Comparison of ENCODE assay signal across 12 cellular contexts in the genomic region with DNA sequence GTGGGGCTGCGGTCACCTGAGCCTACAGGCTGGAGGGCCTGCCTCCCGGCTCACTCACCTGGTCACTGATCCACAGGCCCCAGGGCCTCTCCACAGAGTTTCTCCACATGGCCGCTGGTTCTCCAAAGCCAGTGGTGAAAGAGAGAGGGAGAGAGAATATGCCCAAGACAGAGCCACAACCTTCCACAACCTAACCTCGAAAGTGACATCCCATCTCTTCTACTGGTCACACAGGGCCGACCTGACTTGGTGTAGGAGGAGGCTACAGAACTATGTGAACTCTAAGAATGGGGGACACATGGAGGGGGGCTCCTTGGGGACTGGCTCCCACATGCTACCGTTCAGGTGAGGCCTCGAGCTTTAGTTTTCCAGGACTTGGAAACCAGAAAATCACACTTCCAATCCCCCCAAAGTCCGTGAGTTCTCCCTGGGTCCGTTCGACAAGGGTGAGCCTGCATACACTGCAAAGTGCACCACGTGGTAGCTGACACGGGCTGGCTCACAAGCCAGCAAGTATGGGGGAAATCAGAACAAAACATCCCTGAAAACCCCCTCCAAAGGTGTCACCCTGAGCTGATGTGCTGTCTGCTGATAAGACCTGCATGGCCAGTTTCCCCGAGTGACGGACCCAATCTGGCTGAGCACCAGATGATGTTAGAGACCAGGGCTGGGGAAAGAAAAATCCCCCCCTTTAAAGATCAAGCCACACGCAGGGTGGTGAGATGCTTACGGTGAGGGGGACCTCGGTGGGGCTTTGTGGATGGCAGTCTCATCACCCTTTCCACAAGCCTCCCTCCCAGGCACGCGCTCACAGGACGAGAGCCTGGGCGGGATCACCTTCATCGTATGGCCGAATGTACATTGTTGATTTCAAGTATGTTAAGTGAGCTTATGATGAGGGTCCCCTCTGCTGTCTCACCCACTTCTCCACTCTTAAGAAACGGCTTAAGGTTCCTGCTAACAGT. TPM values are rescaled to one million over a fixed set of nuclear protein-coding genes. Genes with fewer than 3 reads are reported as not detected.
DNase-seq lines count a peak whose midpoint lies in the region; ATAC-seq, FAIRE-seq and TF ChIP-seq lines count a peak whose summit lies in the region.
"Had no signal": no experiment of that assay in that cellular context is flagged by ENCODE, and none has a peak within 500 bp of the region (broad histone marks: within the 10 kb centered on the region; RNA-seq: fewer than 3 reads in every experiment).

No MANE protein-coding gene starts in this region.

- ATAC-seq in T-helper 17 cell, result peak; percentile 71
- peak; percentile 77 for ATAC-seq in activated T-cell treated with anti-CD3 and anti-CD28 coated beads, Interleukin-2, amount 50 U/mL, for 4 hours
- ATAC-seq in HG03432 (IDR thresholded peaks at IDR 0.05; ENCODE audit: unreplicated experiment), result no peak

- H3K4me2 ChIP-seq in OCI-LY7 (ENCODE audit: low read length), result no peak overlapping the region

- TF ChIP-seq CTCF in D721Med (IDR thresholded peaks at IDR 0.05; ENCODE audit: insufficient read depth, missing control alignments) (no peak), OCI-LY7 (conservative IDR thresholded peaks at IDR 0.05; ENCODE audit: low read length) (no peak)

- H3K9me3 ChIP-seq in T-helper 17 cell (ENCODE audit: control insufficient read depth, low read length, poor library complexity, severe bottlenecking) (no peaks in the 10 kb centered on the region), OCI-LY7 (ENCODE audit: low read length) (no peaks in the 10 kb centered on the region)
- H3K9me3 ChIP-seq: prostate gland had no signal

- FAIRE-seq in D721Med (lab: Jason Lieb, UNC), result no peak

- peaks cover 21% of the 10 kb centered on the region for H3K4me1 Mint-ChIP-seq in T-helper 17 cell
- H3K4me1 Mint-ChIP-seq in activated T-cell treated with anti-CD3 and anti-CD28 coated beads, Interleukin-2, amount 50 U/mL, for 4 hours (ENCODE audit: low read depth), result peaks cover 33% of the 10 kb centered on the region

- peak overlapping the region; percentile 86 for H3K4me3 Mint-ChIP-seq in T-helper 17 cell
- H3K4me3 Mint-ChIP-seq in activated T-cell treated with anti-CD3 and anti-CD28 coated beads, Interleukin-2, amount 50 U/mL, for 4 hours, result peak overlapping the region; percentile 78
- H3K4me3 Mint-ChIP-seq: dendritic cell treated with granulocyte-macrophage colony-stimulating factor and Interleukin-4, amounts not matched to agents 40 ng/mL and 50 ng/mL, for 4 days had no signal

- no peaks in the 10 kb centered on the region for H3K9me2 ChIP-seq in OCI-LY7 (ENCODE audit: insufficient read depth, low read length)

- H3K4me1 ChIP-seq in OCI-LY7 (ENCODE audit: insufficient read depth, low read length, poor library complexity, severe bottlenecking), result no peaks in the 10 kb centered on the region

- no peaks in the 10 kb centered on the region for H3K27me3 Mint-ChIP-seq in T-helper 17 cell
- no peaks in the 10 kb centered on the region for H3K27me3 Mint-ChIP-seq in activated T-cell treated with anti-CD3 and anti-CD28 coated beads, Interleukin-2, amount 50 U/mL, for 4 hours (ENCODE audit: low read depth)

- H3K79me2 ChIP-seq in OCI-LY7 (ENCODE audit: insufficient read depth, low read depth, low read length), result no peaks in the 10 kb centered on the region

- H3K9me3 Mint-ChIP-seq in activated T-cell treated with anti-CD3 and anti-CD28 coated beads, Interleukin-2, amount 50 U/mL, for 4 hours, result no peaks in the 10 kb centered on the region
- H3K9me3 Mint-ChIP-seq: dendritic cell treated with granulocyte-macrophage colony-stimulating factor and Interleukin-4, amounts not matched to agents 40 ng/mL and 50 ng/mL, for 4 days had no signal

- no peak overlapping the region for H3K27ac ChIP-seq in OCI-LY7 (ENCODE audit: low read depth, low read length, poor library complexity, severe bottlenecking)

- POLR2A ChIA-PET in OCI-LY7 (lab: Charles Lee), result no interaction called here

- DNase-seq in T-helper 17 cell (no peak), midbrain (lab: John Stamatoyannopoulos, UW) (peak; percentile 68), D721Med (ENCODE audit: insufficient read length, low spot score) (no peak), OCI-LY7 (ENCODE audit: low spot score) (no peak), NCI-H1105 (lab: John Stamatoyannopoulos, UW) (no peak)
- peak; percentile 20 for DNase-seq in activated T-cell treated with anti-CD3 and anti-CD28 coated beads, Interleukin-2, amount 50 U/mL, for 4 hours
- peak; percentile 6 to 7 for DNase-seq in stimulated activated CD8-positive, alpha-beta memory T cell treated with anti-CD3 and anti-CD28 coated beads, Interleukin-4, amount 100 ng/mL, for 4 hours (ENCODE audit: low read depth in 2 of 2, low spot score in 1 of 2)
- DNase-seq: NCI-H774, T1000 had no signal

- no peaks in the 10 kb centered on the region for H4K20me1 ChIP-seq in OCI-LY7 (ENCODE audit: insufficient read depth, low read length)

- no peak overlapping the region for H2AFZ ChIP-seq in OCI-LY7 (ENCODE audit: low read length)

- H3K36me3 ChIP-seq in OCI-LY7 (ENCODE audit: insufficient read depth, low read length), result no peaks in the 10 kb centered on the region
- H3K36me3 ChIP-seq: prostate gland had no signal

- CTCF ChIA-PET in OCI-LY7 (lab: Charles Lee; ENCODE audit: unreplicated experiment), result no interaction called here

- H3K27ac Mint-ChIP-seq in T-helper 17 cell, result peak overlapping the region; percentile 90
- H3K27ac Mint-ChIP-seq: dendritic cell treated with granulocyte-macrophage colony-stimulating factor and Interleukin-4, amounts not matched to agents 40 ng/mL and 50 ng/mL, for 4 days had no signal

- intact Hi-C loops in OCI-LY7 (cut with micrococcal nuclease; ENCODE audit: unreplicated experiment), result no loop called here

- H3K4me3 ChIP-seq in OCI-LY7 (ENCODE audit: low read depth, low read length, poor library complexity, severe bottlenecking), result no peak overlapping the region
- H3K4me3 ChIP-seq: prostate gland had no signal

- no TSS peak for BruUV-seq in OCI-LY7 (replicated peaks; lab: Mats Ljungman, UMichigan)

- no peaks in the 10 kb centered on the region for H3K36me3 Mint-ChIP-seq in T-helper 17 cell (ENCODE audit: low read depth)
- H3K36me3 Mint-ChIP-seq in activated T-cell treated with anti-CD3 and anti-CD28 coated beads, Interleukin-2, amount 50 U/mL, for 4 hours (ENCODE audit: insufficient read depth), result no peaks in the 10 kb centered on the region

RNA-seq across cellular contexts. Expression of a gene that starts 54.2 kb away (rescaled TPM):
- total RNA-seq in T-helper 17 cell, result 10 to 100 TPM; 25.5 to 30.9 TPM
- total RNA-seq in activated T-cell treated with anti-CD3 and anti-CD28 coated beads, Interleukin-2, amount 50 U/mL, for 4 hours, result 1 to 10 TPM; 7.5 to 9.7 (median 9.0) TPM
- total RNA-seq in OCI-LY7 (2014; rRNA removed; shearing (Covaris generic)), result 0.06 TPM in 1 of 2 replicates, not detected in the other
- 0.19 TPM in 1 of 2 replicates, not detected in the other for total RNA-seq in OCI-LY7 (2022)

Comparison
In these comparisons a context has a peak if more than half of its experiments do, and no peak if none do; other contexts are left out.
1. DNase-seq: peak in activated T-cell treated with anti-CD3 and anti-CD28 coated beads, Interleukin-2, amount 50 U/mL, for 4 hours (single experiment), midbrain (single experiment) and stimulated activated CD8-positive, alpha-beta memory T cell treated with anti-CD3 and anti-CD28 coated beads, Interleukin-4, amount 100 ng/mL, for 4 hours (2 of 2); none in T-helper 17 cell (0 of 3), D721Med (single experiment), OCI-LY7 (single experiment) and NCI-H1105 (single experiment).
2. RNA of a gene that starts 54.2 kb away (total RNA-seq): 25.5 to 30.9 TPM in T-helper 17 cell and 7.5 to 9.7 TPM in activated T-cell treated with anti-CD3 and anti-CD28 coated beads, Interleukin-2, amount 50 U/mL, for 4 hours; 0.06 to 0.19 TPM in OCI-LY7; every median in the first group is over 4 times any median in the second.